1 cellular context compared by ENCODE assay signal in the genomic region with DNA sequence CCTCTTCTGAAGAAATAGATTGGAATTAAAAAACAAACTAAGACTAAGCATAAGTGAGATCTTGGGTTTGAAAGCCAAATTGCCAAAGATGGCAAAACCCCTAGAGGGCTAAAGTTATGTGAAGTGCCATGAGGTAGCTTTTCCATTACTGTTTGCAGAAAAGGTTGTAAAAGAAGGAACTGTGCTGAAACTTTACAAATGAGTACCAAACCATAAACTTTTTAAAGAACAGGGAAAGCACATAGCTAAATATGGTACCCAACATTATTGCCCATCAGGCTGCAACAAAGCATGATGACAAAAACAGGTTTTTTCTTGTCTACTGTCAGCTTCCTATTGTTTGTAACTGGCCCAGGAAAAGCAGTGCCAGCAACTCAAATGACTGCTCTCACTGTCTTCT.
TF ChIP-seq lines count a peak whose summit lies in the region.

No MANE protein-coding gene starts in this region.

TF ChIP-seq in GM23338, 12 proteins besides CTCF, POLR2A, EP300 and RAD21 (continued from another document):
- TF ChIP-seq, protein P1, sequence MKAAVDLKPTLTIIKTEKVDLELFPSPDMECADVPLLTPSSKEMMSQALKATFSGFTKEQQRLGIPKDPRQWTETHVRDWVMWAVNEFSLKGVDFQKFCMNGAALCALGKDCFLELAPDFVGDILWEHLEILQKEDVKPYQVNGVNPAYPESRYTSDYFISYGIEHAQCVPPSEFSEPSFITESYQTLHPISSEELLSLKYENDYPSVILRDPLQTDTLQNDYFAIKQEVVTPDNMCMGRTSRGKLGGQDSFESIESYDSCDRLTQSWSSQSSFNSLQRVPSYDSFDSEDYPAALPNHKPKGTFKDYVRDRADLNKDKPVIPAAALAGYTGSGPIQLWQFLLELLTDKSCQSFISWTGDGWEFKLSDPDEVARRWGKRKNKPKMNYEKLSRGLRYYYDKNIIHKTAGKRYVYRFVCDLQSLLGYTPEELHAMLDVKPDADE (IDR thresholded peaks at IDR 0.05): no peak
- no peak for TF ChIP-seq CREB1 (CRISPR knock-in tag; IDR thresholded peaks at IDR 0.05; ENCODE audit: low read depth)
- TF ChIP-seq NANOG (IDR thresholded peaks at IDR 0.05; ENCODE audit: borderline replicate concordance): no peak
- TF ChIP-seq, protein P2, sequence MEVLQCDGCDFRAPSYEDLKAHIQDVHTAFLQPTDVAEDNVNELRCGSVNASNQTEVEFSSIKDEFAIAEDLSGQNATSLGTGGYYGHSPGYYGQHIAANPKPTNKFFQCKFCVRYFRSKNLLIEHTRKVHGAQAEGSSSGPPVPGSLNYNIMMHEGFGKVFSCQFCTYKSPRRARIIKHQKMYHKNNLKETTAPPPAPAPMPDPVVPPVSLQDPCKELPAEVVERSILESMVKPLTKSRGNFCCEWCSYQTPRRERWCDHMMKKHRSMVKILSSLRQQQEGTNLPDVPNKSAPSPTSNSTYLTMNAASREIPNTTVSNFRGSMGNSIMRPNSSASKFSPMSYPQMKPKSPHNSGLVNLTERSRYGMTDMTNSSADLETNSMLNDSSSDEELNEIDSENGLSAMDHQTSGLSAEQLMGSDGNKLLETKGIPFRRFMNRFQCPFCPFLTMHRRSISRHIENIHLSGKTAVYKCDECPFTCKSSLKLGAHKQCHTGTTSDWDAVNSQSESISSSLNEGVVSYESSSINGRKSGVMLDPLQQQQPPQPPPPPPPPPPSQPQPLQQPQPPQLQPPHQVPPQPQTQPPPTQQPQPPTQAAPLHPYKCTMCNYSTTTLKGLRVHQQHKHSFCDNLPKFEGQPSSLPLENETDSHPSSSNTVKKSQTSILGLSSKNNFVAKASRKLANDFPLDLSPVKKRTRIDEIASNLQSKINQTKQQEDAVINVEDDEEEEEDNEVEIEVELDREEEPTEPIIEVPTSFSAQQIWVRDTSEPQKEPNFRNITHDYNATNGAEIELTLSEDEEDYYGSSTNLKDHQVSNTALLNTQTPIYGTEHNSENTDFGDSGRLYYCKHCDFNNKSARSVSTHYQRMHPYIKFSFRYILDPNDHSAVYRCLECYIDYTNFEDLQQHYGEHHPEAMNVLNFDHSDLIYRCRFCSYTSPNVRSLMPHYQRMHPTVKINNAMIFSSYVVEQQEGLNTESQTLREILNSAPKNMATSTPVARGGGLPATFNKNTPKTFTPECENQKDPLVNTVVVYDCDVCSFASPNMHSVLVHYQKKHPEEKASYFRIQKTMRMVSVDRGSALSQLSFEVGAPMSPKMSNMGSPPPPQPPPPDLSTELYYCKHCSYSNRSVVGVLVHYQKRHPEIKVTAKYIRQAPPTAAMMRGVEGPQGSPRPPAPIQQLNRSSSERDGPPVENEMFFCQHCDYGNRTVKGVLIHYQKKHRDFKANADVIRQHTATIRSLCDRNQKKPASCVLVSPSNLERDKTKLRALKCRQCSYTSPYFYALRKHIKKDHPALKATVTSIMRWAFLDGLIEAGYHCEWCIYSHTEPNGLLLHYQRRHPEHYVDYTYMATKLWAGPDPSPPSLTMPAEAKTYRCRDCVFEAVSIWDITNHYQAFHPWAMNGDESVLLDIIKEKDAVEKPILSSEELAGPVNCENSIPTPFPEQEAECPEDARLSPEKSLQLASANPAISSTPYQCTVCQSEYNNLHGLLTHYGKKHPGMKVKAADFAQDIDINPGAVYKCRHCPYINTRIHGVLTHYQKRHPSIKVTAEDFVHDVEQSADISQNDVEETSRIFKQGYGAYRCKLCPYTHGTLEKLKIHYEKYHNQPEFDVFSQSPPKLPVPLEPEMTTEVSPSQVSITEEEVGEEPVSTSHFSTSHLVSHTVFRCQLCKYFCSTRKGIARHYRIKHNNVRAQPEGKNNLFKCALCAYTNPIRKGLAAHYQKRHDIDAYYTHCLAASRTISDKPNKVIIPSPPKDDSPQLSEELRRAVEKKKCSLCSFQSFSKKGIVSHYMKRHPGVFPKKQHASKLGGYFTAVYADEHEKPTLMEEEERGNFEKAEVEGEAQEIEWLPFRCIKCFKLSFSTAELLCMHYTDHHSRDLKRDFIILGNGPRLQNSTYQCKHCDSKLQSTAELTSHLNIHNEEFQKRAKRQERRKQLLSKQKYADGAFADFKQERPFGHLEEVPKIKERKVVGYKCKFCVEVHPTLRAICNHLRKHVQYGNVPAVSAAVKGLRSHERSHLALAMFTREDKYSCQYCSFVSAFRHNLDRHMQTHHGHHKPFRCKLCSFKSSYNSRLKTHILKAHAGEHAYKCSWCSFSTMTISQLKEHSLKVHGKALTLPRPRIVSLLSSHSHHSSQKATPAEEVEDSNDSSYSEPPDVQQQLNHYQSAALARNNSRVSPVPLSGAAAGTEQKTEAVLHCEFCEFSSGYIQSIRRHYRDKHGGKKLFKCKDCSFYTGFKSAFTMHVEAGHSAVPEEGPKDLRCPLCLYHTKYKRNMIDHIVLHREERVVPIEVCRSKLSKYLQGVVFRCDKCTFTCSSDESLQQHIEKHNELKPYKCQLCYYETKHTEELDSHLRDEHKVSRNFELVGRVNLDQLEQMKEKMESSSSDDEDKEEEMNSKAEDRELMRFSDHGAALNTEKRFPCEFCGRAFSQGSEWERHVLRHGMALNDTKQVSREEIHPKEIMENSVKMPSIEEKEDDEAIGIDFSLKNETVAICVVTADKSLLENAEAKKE (CRISPR knock-in tag; IDR thresholded peaks at IDR 0.05): no peak
- TF ChIP-seq, protein P3, sequence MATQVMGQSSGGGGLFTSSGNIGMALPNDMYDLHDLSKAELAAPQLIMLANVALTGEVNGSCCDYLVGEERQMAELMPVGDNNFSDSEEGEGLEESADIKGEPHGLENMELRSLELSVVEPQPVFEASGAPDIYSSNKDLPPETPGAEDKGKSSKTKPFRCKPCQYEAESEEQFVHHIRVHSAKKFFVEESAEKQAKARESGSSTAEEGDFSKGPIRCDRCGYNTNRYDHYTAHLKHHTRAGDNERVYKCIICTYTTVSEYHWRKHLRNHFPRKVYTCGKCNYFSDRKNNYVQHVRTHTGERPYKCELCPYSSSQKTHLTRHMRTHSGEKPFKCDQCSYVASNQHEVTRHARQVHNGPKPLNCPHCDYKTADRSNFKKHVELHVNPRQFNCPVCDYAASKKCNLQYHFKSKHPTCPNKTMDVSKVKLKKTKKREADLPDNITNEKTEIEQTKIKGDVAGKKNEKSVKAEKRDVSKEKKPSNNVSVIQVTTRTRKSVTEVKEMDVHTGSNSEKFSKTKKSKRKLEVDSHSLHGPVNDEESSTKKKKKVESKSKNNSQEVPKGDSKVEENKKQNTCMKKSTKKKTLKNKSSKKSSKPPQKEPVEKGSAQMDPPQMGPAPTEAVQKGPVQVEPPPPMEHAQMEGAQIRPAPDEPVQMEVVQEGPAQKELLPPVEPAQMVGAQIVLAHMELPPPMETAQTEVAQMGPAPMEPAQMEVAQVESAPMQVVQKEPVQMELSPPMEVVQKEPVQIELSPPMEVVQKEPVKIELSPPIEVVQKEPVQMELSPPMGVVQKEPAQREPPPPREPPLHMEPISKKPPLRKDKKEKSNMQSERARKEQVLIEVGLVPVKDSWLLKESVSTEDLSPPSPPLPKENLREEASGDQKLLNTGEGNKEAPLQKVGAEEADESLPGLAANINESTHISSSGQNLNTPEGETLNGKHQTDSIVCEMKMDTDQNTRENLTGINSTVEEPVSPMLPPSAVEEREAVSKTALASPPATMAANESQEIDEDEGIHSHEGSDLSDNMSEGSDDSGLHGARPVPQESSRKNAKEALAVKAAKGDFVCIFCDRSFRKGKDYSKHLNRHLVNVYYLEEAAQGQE (IDR thresholded peaks at IDR 0.05; ENCODE audit: unreplicated experiment): no peak
- no peak for TF ChIP-seq STAT1 (IDR thresholded peaks at IDR 0.05; ENCODE audit: unreplicated experiment)
